ENCODE assay signal across 30 cellular contexts in genomic region chr2:145070703-145071102, GRCh38.
"Had no signal": no experiment of that assay in that cellular context is flagged by ENCODE, and none has a peak within 500 bp of the region (broad histone marks: within the 10 kb centered on the region; RNA-seq: fewer than 3 reads in every experiment).

No MANE protein-coding gene starts in this region.

- H3K9me3 ChIP-seq: adrenal gland, body of pancreas, colonic mucosa, gastroesophageal sphincter had no signal

- H3K36me3 ChIP-seq: adrenal gland, cardiac muscle cell, colonic mucosa, gastroesophageal sphincter, heart right ventricle had no signal

- ATAC-seq: activated CD4-positive, alpha-beta T cell treated with anti-CD3 and anti-CD28 coated beads for 36 hours; activated CD8-positive, alpha-beta memory T cell treated with anti-CD3 and anti-CD28 coated beads, Interleukin-2, amount 10 ng/mL, durations not matched to agents 7 days and 5 days; activated CD8-positive, alpha-beta T cell treated with anti-CD3 and anti-CD28 coated beads, Interleukin-2, amount 10 ng/mL, durations not matched to agents 7 days and 5 days; activated naive CD8-positive, alpha-beta T cell treated with anti-CD3 and anti-CD28 coated beads, Interleukin-2, amount 50 U/mL, for 24 hours; body of pancreas; esophagus mucosa; gastroesophageal sphincter; heart right ventricle had no signal

- H3K27ac ChIP-seq: adrenal gland, body of pancreas, cardiac muscle cell, colonic mucosa, gastroesophageal sphincter, heart right ventricle had no signal

- H3K27me3 ChIP-seq: adrenal gland, body of pancreas, cardiac muscle cell, colonic mucosa, gastroesophageal sphincter, heart right ventricle had no signal

- FAIRE-seq: endometrium, endothelial cell of umbilical vein had no signal

- DNase-seq: activated CD4-positive, alpha-beta memory T cell treated with anti-CD3 and anti-CD28 coated beads for 36 hours; activated CD4-positive, alpha-beta T cell treated with anti-CD3 and anti-CD28 coated beads for 36 hours; activated CD4-positive, alpha-beta T cell treated with anti-CD3 and anti-CD28 coated beads, Interleukin-2, amount 10 ng/mL, durations not matched to agents 24 days and 14 days; activated CD4-positive, CD25-positive, alpha-beta regulatory T cell; activated CD4-positive, CD25-positive, alpha-beta regulatory T cell treated with anti-CD3 and anti-CD28 coated beads, Interleukin-2, amount 50 U/mL, for 72 hours; activated CD8-positive, alpha-beta memory T cell treated with anti-CD3 and anti-CD28 coated beads, Interleukin-2, amount 10 ng/mL, durations not matched to agents 7 days and 5 days; activated CD8-positive, alpha-beta memory T cell treated with anti-CD3 and anti-CD28 coated beads, Interleukin-2, amount 50 U/mL, for 4 hours; activated CD8-positive, alpha-beta T cell treated with anti-CD3 and anti-CD28 coated beads, Interleukin-2, amount 10 ng/mL, durations not matched to agents 7 days and 5 days; activated effector memory CD4-positive, alpha-beta T cell treated with anti-CD3 and anti-CD28 coated beads, Interleukin-2, amount 50 U/mL, for 16 hours; activated naive CD4-positive, alpha-beta T cell treated with anti-CD3 and anti-CD28 coated beads for 36 hours; activated naive CD8-positive, alpha-beta T cell treated with anti-CD3 and anti-CD28 coated beads for 36 hours; activated naive CD8-positive, alpha-beta T cell treated with anti-CD3 and anti-CD28 coated beads, Interleukin-2, amount 50 U/mL, for 24 hours; activated T-cell treated with anti-CD3 and anti-CD28 coated beads, Interleukin-2, amount 50 U/mL, for 1 hour; activated T-cell treated with anti-CD3 and anti-CD28 coated beads, Interleukin-2, amount 50 U/mL, for 48 hours; adrenal gland; amygdala; aorta; body of pancreas; central memory CD4-positive, alpha-beta T cell; cerebellar nuclear complex; colonic mucosa; effector CD8-positive, alpha-beta T cell; foreskin melanocyte; heart right ventricle; T-helper 2 cell had no signal

- H3K4me1 ChIP-seq: adrenal gland, body of pancreas, colonic mucosa had no signal

- H3K4me3 ChIP-seq: adrenal gland, body of pancreas, cardiac muscle cell, colonic mucosa, gastroesophageal sphincter, heart right ventricle had no signal
